ENCODE assay signal across 26 cellular contexts in genomic region chr10:11918384-11918783, GRCh38.
DNase-seq lines count a peak whose midpoint lies in the region; ATAC-seq and TF ChIP-seq lines count a peak whose summit lies in the region.
"Had no signal": no experiment of that assay in that cellular context is flagged by ENCODE, and none has a peak within 500 bp of the region (broad histone marks: within the 10 kb centered on the region; RNA-seq: fewer than 3 reads in every experiment).

No MANE protein-coding gene starts in this region.

- H3K9me3 Mint-ChIP-seq in activated CD8-positive, alpha-beta memory T cell treated with anti-CD3 and anti-CD28 coated beads, Interleukin-2, amount 10 ng/mL, durations not matched to agents 7 days and 5 days (ENCODE audit: low read depth): no peaks in the 10 kb centered on the region
- H3K9me3 Mint-ChIP-seq in CD4-positive, CD25-positive, alpha-beta regulatory T cell: peaks cover 0 to 2% (median 0%) of the 10 kb centered on the region in 7 donors
- no peaks in the 10 kb centered on the region for H3K9me3 Mint-ChIP-seq in mesothelial cell of epicardium
- H3K9me3 Mint-ChIP-seq: HFFc6 had no signal

- intact Hi-C loops in PC-3 (cut with micrococcal nuclease): no loop called here
- intact Hi-C loops in OCI-LY7 (cut with micrococcal nuclease; ENCODE audit: unreplicated experiment): no loop called here
- intact Hi-C loops in adrenal gland (cut with DNase I): no loop called here

- no peak overlapping the region for H3K4me3 Mint-ChIP-seq in activated CD8-positive, alpha-beta memory T cell treated with anti-CD3 and anti-CD28 coated beads, Interleukin-2, amount 10 ng/mL, durations not matched to agents 7 days and 5 days
- H3K4me3 Mint-ChIP-seq in CD4-positive, CD25-positive, alpha-beta regulatory T cell: no peak overlapping the region
- H3K4me3 Mint-ChIP-seq in mesothelial cell of epicardium: no peak overlapping the region
- H3K4me3 Mint-ChIP-seq: B cell, HFFc6 had no signal

- peaks cover 26% of the 10 kb centered on the region for H3K36me3 Mint-ChIP-seq in activated CD8-positive, alpha-beta memory T cell treated with anti-CD3 and anti-CD28 coated beads, Interleukin-2, amount 10 ng/mL, durations not matched to agents 7 days and 5 days
- peaks cover 24% of the 10 kb centered on the region for H3K36me3 Mint-ChIP-seq in CD4-positive, CD25-positive, alpha-beta regulatory T cell
- peaks cover 27% of the 10 kb centered on the region for H3K36me3 Mint-ChIP-seq in mesothelial cell of epicardium

- H2AFZ ChIP-seq in PC-3 (ENCODE audit: low read length): no peak overlapping the region
- no peak overlapping the region for H2AFZ ChIP-seq in OCI-LY7 (ENCODE audit: low read length)

- H3K79me2 ChIP-seq in PC-3 (ENCODE audit: low read length) (no peaks in the 10 kb centered on the region), OCI-LY7 (ENCODE audit: insufficient read depth, low read depth, low read length) (no peaks in the 10 kb centered on the region)

- 79 to 87% (median 82%) methylated on average over 8 of the region's 8 CpGs for WGBS in adrenal gland, 4 donors

- H3K9ac ChIP-seq in PC-3 (ENCODE audit: low read length): no peak overlapping the region

- no peak for TF ChIP-seq POLR2A in adrenal gland (IDR thresholded peaks at IDR 0.05)

- H3K9me2 ChIP-seq in PC-3 (replicated peaks; ENCODE audit: low read length): no peaks in the 10 kb centered on the region
- H3K9me2 ChIP-seq in OCI-LY7 (ENCODE audit: insufficient read depth, low read length): no peaks in the 10 kb centered on the region

- H3K4me2 ChIP-seq in PC-3 (ENCODE audit: low read length) (no peak overlapping the region), OCI-LY7 (ENCODE audit: low read length) (no peak overlapping the region)

- H3K4me1 ChIP-seq in CD4-positive, CD25-positive, alpha-beta regulatory T cell (ENCODE audit: control insufficient read depth, insufficient read depth, low read length, poor library complexity, severe bottlenecking): no peaks in the 10 kb centered on the region
- H3K4me1 ChIP-seq in PC-3 (ENCODE audit: insufficient read depth, low read length) (no peaks in the 10 kb centered on the region), OCI-LY7 (ENCODE audit: insufficient read depth, low read length, poor library complexity, severe bottlenecking) (no peaks in the 10 kb centered on the region), adrenal gland (replicated peaks in 1 of 2) (no peaks in the 10 kb centered on the region)

- H3F3A ChIP-seq in PC-3 (ENCODE audit: low read length, unreplicated experiment): no peaks in the 10 kb centered on the region

- no peaks in the 10 kb centered on the region for H3K27me3 Mint-ChIP-seq in activated CD8-positive, alpha-beta memory T cell treated with anti-CD3 and anti-CD28 coated beads, Interleukin-2, amount 10 ng/mL, durations not matched to agents 7 days and 5 days
- H3K27me3 Mint-ChIP-seq in CD4-positive, CD25-positive, alpha-beta regulatory T cell: no peaks in the 10 kb centered on the region
- H3K27me3 Mint-ChIP-seq in mesothelial cell of epicardium (ENCODE audit: low read depth): no peaks in the 10 kb centered on the region
- H3K27me3 Mint-ChIP-seq: B cell had no signal

- H3K27ac ChIP-seq in CD4-positive, CD25-positive, alpha-beta regulatory T cell (ENCODE audit: insufficient read depth, low read length, poor library complexity, severe bottlenecking): no peak overlapping the region
- no peak overlapping the region for H3K27ac ChIP-seq in PC-3 (ENCODE audit: low read length)
- H3K27ac ChIP-seq in OCI-LY7 (ENCODE audit: low read depth, low read length, poor library complexity, severe bottlenecking): no peak overlapping the region
- H3K27ac ChIP-seq in adrenal gland: no peak overlapping the region
- H3K27ac ChIP-seq: 22Rv1, C4-2B had no signal

- H3K36me3 ChIP-seq in CD4-positive, CD25-positive, alpha-beta regulatory T cell (ENCODE audit: control insufficient read depth, insufficient read depth, low read length): peaks cover 31% of the 10 kb centered on the region
- H3K36me3 ChIP-seq in PC-3 (ENCODE audit: low read depth, low read length) (no peaks in the 10 kb centered on the region), OCI-LY7 (ENCODE audit: insufficient read depth, low read length) (peaks cover 32% of the 10 kb centered on the region), adrenal gland (replicated peaks in 1 of 2) (peaks cover 0 to 26% of the 10 kb centered on the region in 2 donors)

- no peaks in the 10 kb centered on the region for H3K27me3 ChIP-seq in CD4-positive, CD25-positive, alpha-beta regulatory T cell (ENCODE audit: control insufficient read depth, insufficient read depth, low read length)
- H3K27me3 ChIP-seq in PC-3 (ENCODE audit: low read length) (no peaks in the 10 kb centered on the region), adrenal gland (no peaks in the 10 kb centered on the region)

- H3K4me3 ChIP-seq in CD4-positive, CD25-positive, alpha-beta regulatory T cell (ENCODE audit: low read depth, low read length): no peak overlapping the region
- no peak overlapping the region for H3K4me3 ChIP-seq in PC-3 (ENCODE audit: low read length)
- H3K4me3 ChIP-seq in OCI-LY7 (ENCODE audit: low read depth, low read length, poor library complexity, severe bottlenecking): no peak overlapping the region
- H3K4me3 ChIP-seq in adrenal gland: no peak overlapping the region

- DNase-seq in activated CD8-positive, alpha-beta memory T cell treated with anti-CD3 and anti-CD28 coated beads, Interleukin-2, amount 10 ng/mL, durations not matched to agents 7 days and 5 days: peak; percentile 31
- no peak for DNase-seq in activated CD8-positive, alpha-beta memory T cell treated with anti-CD3 and anti-CD28 coated beads for 24 hours
- no peak for DNase-seq in CD4-positive, CD25-positive, alpha-beta regulatory T cell
- DNase-seq in PC-3 (no peak), mesothelial cell of epicardium (ENCODE audit: low spot score in 2 of 2, unreplicated experiment in 2 of 2) (no peak), NCI-H1092 (lab: John Stamatoyannopoulos, UW) (no peak), OCI-LY7 (ENCODE audit: low spot score) (no peak), adrenal gland (no peak)
- DNase-seq: COR-L47; DMS53; H7; HFFc6; KBM-7; MV-4-11; NCI-H1105 treated with DMSO at 0.1 percent for 48 hours; NCI-H1930; NCI-H2107; NCI-H446; NCI-H524 treated with DMSO at 0.1 percent for 48 hours; NCI-H82; NK-92 treated with Interleukin-12 subunit alpha and Interleukin-12 subunit beta, amount 100 ng/mL, for 24 hours; RPMI8226; SHP77 treated with DMSO at 0.1 percent for 48 hours had no signal

- H3K27ac Mint-ChIP-seq in activated CD8-positive, alpha-beta memory T cell treated with anti-CD3 and anti-CD28 coated beads, Interleukin-2, amount 10 ng/mL, durations not matched to agents 7 days and 5 days: no peak overlapping the region
- peak overlapping the region in 2 of 3 donors; percentile 4 to 18 for H3K27ac Mint-ChIP-seq in CD4-positive, CD25-positive, alpha-beta regulatory T cell
- peak overlapping the region; percentile 88 for H3K27ac Mint-ChIP-seq in mesothelial cell of epicardium
- H3K27ac Mint-ChIP-seq: B cell, HFFc6 had no signal

- POLR2A ChIA-PET in PC-3 (lab: Charles Lee; ENCODE audit: unreplicated experiment) (no interaction called here), OCI-LY7 (lab: Charles Lee) (no interaction called here)

- H4K20me1 ChIP-seq in PC-3 (ENCODE audit: low read length) (no peaks in the 10 kb centered on the region), OCI-LY7 (ENCODE audit: insufficient read depth, low read length) (no peaks in the 10 kb centered on the region)

- BruUV-seq in PC-3 (replicated peaks; lab: Mats Ljungman, UMichigan) (TSS peak; percentile 16), OCI-LY7 (replicated peaks; lab: Mats Ljungman, UMichigan) (no TSS peak)

- TF ChIP-seq CTCF in PC-3 (conservative IDR thresholded peaks at IDR 0.05; ENCODE audit: low read depth, low read length) (no peak), mesothelial cell of epicardium (IDR thresholded peaks at IDR 0.05; ENCODE audit: unreplicated experiment) (no peak), OCI-LY7 (conservative IDR thresholded peaks at IDR 0.05; ENCODE audit: low read length) (no peak), adrenal gland (IDR thresholded peaks at IDR 0.05) (no peak)

- no peaks in the 10 kb centered on the region for H3K4me1 Mint-ChIP-seq in activated CD8-positive, alpha-beta memory T cell treated with anti-CD3 and anti-CD28 coated beads, Interleukin-2, amount 10 ng/mL, durations not matched to agents 7 days and 5 days
- H3K4me1 Mint-ChIP-seq in CD4-positive, CD25-positive, alpha-beta regulatory T cell: peaks cover 0 to 2% (median 0%) of the 10 kb centered on the region in 4 donors
- peaks cover 13% of the 10 kb centered on the region for H3K4me1 Mint-ChIP-seq in mesothelial cell of epicardium
- H3K4me1 Mint-ChIP-seq: B cell had no signal

- CTCF ChIA-PET in activated CD8-positive, alpha-beta memory T cell treated with anti-CD3 and anti-CD28 coated beads, Interleukin-2, amount 10 ng/mL, durations not matched to agents 7 days and 5 days (lab: Charles Lee): no interaction called here
- CTCF ChIA-PET in PC-3 (lab: Charles Lee): no interaction called here
- CTCF ChIA-PET in OCI-LY7 (lab: Charles Lee; ENCODE audit: unreplicated experiment): no interaction called here

- no peak for ATAC-seq in activated CD8-positive, alpha-beta memory T cell treated with anti-CD3 and anti-CD28 coated beads, Interleukin-2, amount 10 ng/mL, durations not matched to agents 7 days and 5 days
- ATAC-seq in CD4-positive, CD25-positive, alpha-beta regulatory T cell (ENCODE audit: low read depth in 2 of 2): no peak
- no peak for ATAC-seq in PC-3

- no peaks in the 10 kb centered on the region for H3K9me3 ChIP-seq in CD4-positive, CD25-positive, alpha-beta regulatory T cell (ENCODE audit: control insufficient read depth in 2 of 2, low read length in 2 of 2)
- no peaks in the 10 kb centered on the region for H3K9me3 ChIP-seq in PC-3 (ENCODE audit: low read length)
- no peaks in the 10 kb centered on the region for H3K9me3 ChIP-seq in OCI-LY7 (ENCODE audit: low read length)
- no peaks in the 10 kb centered on the region for H3K9me3 ChIP-seq in adrenal gland (replicated peaks in 1 of 3)
